In the genomic region with DNA sequence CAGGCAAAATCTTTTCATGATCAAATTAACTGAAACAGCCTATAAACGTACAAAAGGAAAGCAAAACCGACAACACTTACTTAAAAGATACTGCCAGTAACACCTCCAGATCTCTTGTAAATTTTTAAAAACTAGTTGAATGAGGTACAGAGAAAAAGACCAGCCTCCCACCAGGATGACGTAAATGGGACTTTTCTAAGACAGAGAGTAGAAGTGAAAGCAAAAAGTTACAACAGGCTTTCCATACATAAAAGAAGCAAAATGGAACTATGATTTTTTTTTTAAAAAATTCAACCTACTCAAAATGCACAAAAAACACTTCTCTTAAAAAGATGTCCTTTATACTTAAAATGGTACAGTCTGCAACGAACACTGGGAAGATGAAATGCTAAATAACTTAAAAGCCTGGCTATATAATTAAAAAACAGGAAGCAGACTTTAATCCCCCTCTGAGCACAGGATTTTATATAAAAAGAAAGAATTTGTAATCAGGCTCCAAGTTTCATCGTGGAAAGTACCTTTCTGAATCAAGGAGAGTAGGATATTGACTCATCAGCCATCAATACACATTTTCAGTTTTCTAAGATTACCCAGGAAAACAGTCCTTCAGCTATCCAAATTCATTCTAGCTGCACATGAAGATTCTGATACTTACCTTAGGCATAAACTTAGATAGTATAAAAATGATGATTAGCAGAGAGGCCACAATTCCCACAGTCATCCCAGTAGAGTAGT, we compare ENCODE assay signal across 10 cellular contexts. TPM values are rescaled to one million over a fixed set of nuclear protein-coding genes. Genes with fewer than 3 reads are reported as not detected.
DNase-seq lines count a peak whose midpoint lies in the region; ATAC-seq lines count a peak whose summit lies in the region.
"Had no signal": no experiment of that assay in that cellular context is flagged by ENCODE, and none has a peak within 500 bp of the region (broad histone marks: within the 10 kb centered on the region; RNA-seq: fewer than 3 reads in every experiment).

No MANE protein-coding gene starts in this region.

- intact Hi-C loops in CD4-positive, alpha-beta memory T cell (cut with micrococcal nuclease): loop anchor here (1.0 to 2.0 kb wide), 3 partner anchors 15 to 48 kb away; a partner anchor contains a TSS
- intact Hi-C loops in dendritic cell treated with granulocyte-macrophage colony-stimulating factor and Interleukin-4, amounts not matched to agents 40 ng/mL and 50 ng/mL, for 4 days (cut with micrococcal nuclease): loop anchor here (5.0 kb wide), 1 partner anchor 307 kb away; no protein-coding TSS in a partner anchor

- H3K9me3 ChIP-seq in CD4-positive, alpha-beta memory T cell (ENCODE audit: control insufficient read depth in 1 of 2, low read length in 2 of 2): no peaks in the 10 kb centered on the region

- peak; percentile 77 to 88 (median 84) for DNase-seq in CD4-positive, alpha-beta memory T cell
- peak; percentile 79 for DNase-seq in NAMALWA (ENCODE audit: low spot score)
- DNase-seq in islet precursor cell: no peak
- DNase-seq in KG1 (lab: John Stamatoyannopoulos, UW): no peak
- no peak for DNase-seq in left lobe of liver (ENCODE audit: low spot score)
- DNase-seq in NCI-H146 treated with DMSO at 0.1 percent for 48 hours (lab: John Stamatoyannopoulos, UW; ENCODE audit: unreplicated experiment): no peak

- H3K9me3 Mint-ChIP-seq in CD4-positive, alpha-beta memory T cell: no peaks in the 10 kb centered on the region
- no peaks in the 10 kb centered on the region for H3K9me3 Mint-ChIP-seq in dendritic cell treated with granulocyte-macrophage colony-stimulating factor and Interleukin-4, amounts not matched to agents 40 ng/mL and 50 ng/mL, for 4 days
- H3K9me3 Mint-ChIP-seq: neural crest cell had no signal

- peaks cover 30% of the 10 kb centered on the region for H3K4me1 ChIP-seq in CD4-positive, alpha-beta memory T cell (ENCODE audit: insufficient read depth, low read length)

- H3K27me3 Mint-ChIP-seq in CD4-positive, alpha-beta memory T cell: no peaks in the 10 kb centered on the region
- H3K27me3 Mint-ChIP-seq in dendritic cell treated with granulocyte-macrophage colony-stimulating factor and Interleukin-4, amounts not matched to agents 40 ng/mL and 50 ng/mL, for 4 days: no peaks in the 10 kb centered on the region

- peaks cover 15 to 33% (median 20%) of the 10 kb centered on the region in 4 donors for H3K4me1 Mint-ChIP-seq in CD4-positive, alpha-beta memory T cell
- H3K4me1 Mint-ChIP-seq in dendritic cell treated with granulocyte-macrophage colony-stimulating factor and Interleukin-4, amounts not matched to agents 40 ng/mL and 50 ng/mL, for 4 days (ENCODE audit: low read depth): peaks cover 31% of the 10 kb centered on the region
- H3K4me1 Mint-ChIP-seq: neural crest cell had no signal

- ATAC-seq in GM21619 (IDR thresholded peaks at IDR 0.05; ENCODE audit: unreplicated experiment) (peak; percentile 86), left lobe of liver (no peak)

- peak overlapping the region; percentile 74 for H3K27ac ChIP-seq in CD4-positive, alpha-beta memory T cell (ENCODE audit: low read depth, low read length)

- POLR2A ChIA-PET in CD4-positive, alpha-beta memory T cell (lab: Charles Lee; ENCODE audit: partially characterized antibody): interaction anchor here (4.7 kb wide), 1 partner anchor 47 kb away, joined by 90 read pairs; a partner anchor contains a TSS

- H3K4me3 Mint-ChIP-seq in CD4-positive, alpha-beta memory T cell: peak overlapping the region; percentile 73 to 85 (median 82)
- peak overlapping the region; percentile 50 for H3K4me3 Mint-ChIP-seq in dendritic cell treated with granulocyte-macrophage colony-stimulating factor and Interleukin-4, amounts not matched to agents 40 ng/mL and 50 ng/mL, for 4 days
- H3K4me3 Mint-ChIP-seq: neural crest cell had no signal

- no peaks in the 10 kb centered on the region for H3K27me3 ChIP-seq in CD4-positive, alpha-beta memory T cell (ENCODE audit: insufficient read depth, low read length)

- H3K36me3 ChIP-seq in CD4-positive, alpha-beta memory T cell (ENCODE audit: insufficient read depth, low read length): peaks cover 7% of the 10 kb centered on the region

- H3K36me3 Mint-ChIP-seq in CD4-positive, alpha-beta memory T cell: peaks cover 14 to 27% of the 10 kb centered on the region in 2 donors
- peaks cover 68% of the 10 kb centered on the region for H3K36me3 Mint-ChIP-seq in dendritic cell treated with granulocyte-macrophage colony-stimulating factor and Interleukin-4, amounts not matched to agents 40 ng/mL and 50 ng/mL, for 4 days (ENCODE audit: low read depth)

- CTCF ChIA-PET in CD4-positive, alpha-beta memory T cell (lab: Charles Lee; ENCODE audit: partially characterized antibody): interaction anchor here (0.7 to 19.9 kb wide), 5 partner anchors 16 to 66 kb away, joined by 3 to 458 read pairs (median 25); a partner anchor contains a TSS

- peak overlapping the region; percentile 79 to 99 (median 96) for H3K27ac Mint-ChIP-seq in CD4-positive, alpha-beta memory T cell
- peak overlapping the region; percentile 68 for H3K27ac Mint-ChIP-seq in dendritic cell treated with granulocyte-macrophage colony-stimulating factor and Interleukin-4, amounts not matched to agents 40 ng/mL and 50 ng/mL, for 4 days

- peak overlapping the region; percentile 5 to 24 for H3K4me3 ChIP-seq in CD4-positive, alpha-beta memory T cell (ENCODE audit: low read length in 2 of 2)

RNA-seq across cellular contexts. Expression of a gene that starts 14.2 kb away (rescaled TPM):
- total RNA-seq in CD4-positive, alpha-beta memory T cell: 1 to 10 TPM; 1.2 to 3.0 TPM
- polyA plus RNA-seq in CD4-positive, alpha-beta memory T cell: not detected
- total RNA-seq in left lobe of liver: 0.28 TPM

RNA-seq across cellular contexts. Expression of a gene that starts 14.4 kb away (rescaled TPM):
- 10 to 100 TPM; 27.2 TPM for total RNA-seq in CD4-positive, alpha-beta memory T cell
- polyA plus RNA-seq in CD4-positive, alpha-beta memory T cell: 1 to 10 TPM; 4.6 to 6.5 TPM
- 5.3 TPM for total RNA-seq in left lobe of liver

RNA-seq across cellular contexts. Expression of a gene that starts 24.8 kb away (rescaled TPM):
- total RNA-seq in CD4-positive, alpha-beta memory T cell: 10 to 100 TPM; 17.5 to 19.5 TPM
- polyA plus RNA-seq in CD4-positive, alpha-beta memory T cell: 1 to 10 TPM in 1 of 2 donors, under 1 TPM in 1; 0.41 to 1.8 TPM
- 12.9 TPM for total RNA-seq in left lobe of liver

RNA-seq across cellular contexts. Expression of a gene that starts 47.0 kb away (rescaled TPM):
- 100 to 1,000 TPM; 399 to 424 TPM for total RNA-seq in CD4-positive, alpha-beta memory T cell
- 10 to 100 TPM; 78.4 to 91.7 TPM for polyA plus RNA-seq in CD4-positive, alpha-beta memory T cell
- total RNA-seq in left lobe of liver: 97.6 TPM

RNA-seq across cellular contexts. Expression of a gene that starts 47.8 kb away (rescaled TPM):
- total RNA-seq in CD4-positive, alpha-beta memory T cell: not detected
- polyA plus RNA-seq in CD4-positive, alpha-beta memory T cell: under 1 TPM in 1 of 2 donors, not detected in 1; 0.36 TPM
- not detected for total RNA-seq in left lobe of liver
- polyA plus RNA-seq: adipose tissue had no signal

Comparison
In these comparisons a context has a peak if more than half of its experiments do, and no peak if none do; other contexts are left out.
1. DNase-seq: peak in CD4-positive, alpha-beta memory T cell (5 of 5) and NAMALWA (single experiment); none in islet precursor cell (single experiment), KG1 (single experiment), left lobe of liver (single experiment) and NCI-H146 treated with DMSO at 0.1 percent for 48 hours (single experiment).